ENCODE assay signal across 1 cellular context in genomic region chr6:27297484-27297856, GRCh38.
TF ChIP-seq lines count a peak whose summit lies in the region.

No MANE protein-coding gene starts in this region.

TF ChIP-seq in HCT116, 20 proteins besides CTCF, POLR2A, EP300 and RAD21 (continued from another document):
- TF ChIP-seq CEBPB (IDR thresholded peaks at IDR 0.05; ENCODE audit: low read depth) (no peak), REST (IDR thresholded peaks at IDR 0.05; ENCODE audit: low read depth) (no peak)
TF ChIP-seq in HCT116: peak in this region for 0.
